13 cellular contexts compared by ENCODE assay signal in genomic region chr17:46772879-46773620, GRCh38. TPM values are rescaled to one million over a fixed set of nuclear protein-coding genes. Genes with fewer than 3 reads are reported as not detected.
DNase-seq lines count a peak whose midpoint lies in the region; ATAC-seq and TF ChIP-seq lines count a peak whose summit lies in the region.
"Had no signal": no experiment of that assay in that cellular context is flagged by ENCODE, and none has a peak within 500 bp of the region (broad histone marks: within the 10 kb centered on the region; RNA-seq: fewer than 3 reads in every experiment).

No MANE protein-coding gene starts in this region.

- peak overlapping the region; percentile 20 for H3K4me3 Mint-ChIP-seq in activated T-helper 17 cell treated with anti-CD3 and anti-CD28 coated beads, Interleukin-2, amount 50 U/mL, for 72 hours
- H3K4me3 Mint-ChIP-seq in naive thymus-derived CD8-positive, alpha-beta T cell: peak overlapping the region; percentile 42 to 80 (median 74)

- no peaks in the 10 kb centered on the region for H4K20me1 ChIP-seq in PC-3 (ENCODE audit: low read length)

- CTCF ChIA-PET in PC-3 (lab: Charles Lee): no interaction called here

- no peaks in the 10 kb centered on the region for H3K9me3 Mint-ChIP-seq in activated T-helper 17 cell treated with anti-CD3 and anti-CD28 coated beads, Interleukin-2, amount 50 U/mL, for 72 hours
- no peaks in the 10 kb centered on the region for H3K9me3 Mint-ChIP-seq in naive thymus-derived CD8-positive, alpha-beta T cell

- DNase-seq in NCI-H146 (lab: John Stamatoyannopoulos, UW): peak; percentile 17
- DNase-seq in NCI-H146 treated with DMSO at 0.1 percent for 48 hours (lab: John Stamatoyannopoulos, UW; ENCODE audit: unreplicated experiment): no peak
- peak in 1 of 10 donors; percentile 44 for DNase-seq in naive thymus-derived CD8-positive, alpha-beta T cell
- no peak for DNase-seq in PC-3
- DNase-seq: IMR-90; NCI-H524 treated with DMSO at 0.1 percent for 48 hours; stimulated activated CD4-positive, alpha-beta T cell treated with anti-CD3 and anti-CD28 coated beads, Interleukin-4, amount 100 ng/mL, for 24 hours; transverse colon had no signal

- intact Hi-C loops in PC-3 (cut with micrococcal nuclease): no loop called here

- H3K36me3 ChIP-seq in HUES6 (ENCODE audit: control insufficient read depth, insufficient read depth, low read length) (peaks cover 11% of the 10 kb centered on the region), PC-3 (ENCODE audit: low read depth, low read length) (no peaks in the 10 kb centered on the region)
- H3K36me3 ChIP-seq: adrenal gland, transverse colon had no signal

- peaks cover 21% of the 10 kb centered on the region for H3K27me3 Mint-ChIP-seq in activated T-helper 17 cell treated with anti-CD3 and anti-CD28 coated beads, Interleukin-2, amount 50 U/mL, for 72 hours
- peaks cover 7 to 51% (median 24%) of the 10 kb centered on the region in 5 donors for H3K27me3 Mint-ChIP-seq in naive thymus-derived CD8-positive, alpha-beta T cell

- H3K9me2 ChIP-seq in PC-3 (replicated peaks; ENCODE audit: low read length): no peaks in the 10 kb centered on the region

- H3K4me1 ChIP-seq in HUES6 (ENCODE audit: control insufficient read depth, insufficient read depth, low read length) (peaks cover 44% of the 10 kb centered on the region), PC-3 (ENCODE audit: insufficient read depth, low read length) (peaks cover 27% of the 10 kb centered on the region)

- no peaks in the 10 kb centered on the region for H3K79me2 ChIP-seq in PC-3 (ENCODE audit: low read length)

- no peaks in the 10 kb centered on the region for H3F3A ChIP-seq in PC-3 (ENCODE audit: low read length, unreplicated experiment)

- H3K9ac ChIP-seq in HUES6 (ENCODE audit: low read length) (peak overlapping the region; percentile 97), PC-3 (ENCODE audit: low read length) (no peak overlapping the region)

- no peak overlapping the region for H2AFZ ChIP-seq in PC-3 (ENCODE audit: low read length)

- no peak overlapping the region for H3K4me2 ChIP-seq in PC-3 (ENCODE audit: low read length)

- POLR2A ChIA-PET in naive thymus-derived CD8-positive, alpha-beta T cell (lab: Charles Lee): no interaction called here
- POLR2A ChIA-PET in PC-3 (lab: Charles Lee; ENCODE audit: unreplicated experiment): interaction anchor here (0.6 kb wide), 1 partner anchor 47 kb away, joined by 5 read pairs; no protein-coding TSS in a partner anchor

- H3K4me3 ChIP-seq in HUES6 (ENCODE audit: low read depth, low read length) (peak overlapping the region; percentile 40), PC-3 (ENCODE audit: low read length) (no peak overlapping the region)

- no peaks in the 10 kb centered on the region for H3K9me3 ChIP-seq in HUES6 (ENCODE audit: control insufficient read depth, insufficient read depth, low read depth, low read length)
- no peaks in the 10 kb centered on the region for H3K9me3 ChIP-seq in PC-3 (ENCODE audit: low read length)
- H3K9me3 ChIP-seq: adrenal gland, transverse colon had no signal

- H3K27me3 ChIP-seq in HUES6 (ENCODE audit: control insufficient read depth, insufficient read depth, low read length): peaks cover 62% of the 10 kb centered on the region
- H3K27me3 ChIP-seq in PC-3 (ENCODE audit: low read length): no peaks in the 10 kb centered on the region
- H3K27me3 ChIP-seq: adrenal gland had no signal

- BruUV-seq in PC-3 (replicated peaks; lab: Mats Ljungman, UMichigan): no TSS peak

- TF ChIP-seq CTCF in PC-3 (conservative IDR thresholded peaks at IDR 0.05; ENCODE audit: low read depth, low read length): no peak

- H3K4me1 Mint-ChIP-seq in activated T-helper 17 cell treated with anti-CD3 and anti-CD28 coated beads, Interleukin-2, amount 50 U/mL, for 72 hours: no peaks in the 10 kb centered on the region
- peaks cover 4 to 25% (median 14%) of the 10 kb centered on the region in 4 donors for H3K4me1 Mint-ChIP-seq in naive thymus-derived CD8-positive, alpha-beta T cell

- no peak overlapping the region for H3K27ac Mint-ChIP-seq in activated T-helper 17 cell treated with anti-CD3 and anti-CD28 coated beads, Interleukin-2, amount 50 U/mL, for 72 hours
- H3K27ac Mint-ChIP-seq in naive thymus-derived CD8-positive, alpha-beta T cell: no peak overlapping the region

- no peak for ATAC-seq in activated T-helper 17 cell treated with anti-CD3 and anti-CD28 coated beads, Interleukin-2, amount 50 U/mL, for 72 hours (replicated peaks)
- peak in 1 of 2 donors; percentile 18 for ATAC-seq in naive thymus-derived CD8-positive, alpha-beta T cell
- ATAC-seq in HG02588 (IDR thresholded peaks at IDR 0.05; ENCODE audit: unreplicated experiment) (no peak), PC-3 (no peak), GM18498 (IDR thresholded peaks at IDR 0.05; ENCODE audit: unreplicated experiment) (no peak)

- H3K27ac ChIP-seq in HUES6 (ENCODE audit: low read depth, low read length) (peak overlapping the region; percentile 99; the same call in 1 of the 2 replicates), PC-3 (ENCODE audit: low read length) (no peak overlapping the region)
- H3K27ac ChIP-seq: adrenal gland had no signal

- no peaks in the 10 kb centered on the region for H3K36me3 Mint-ChIP-seq in activated T-helper 17 cell treated with anti-CD3 and anti-CD28 coated beads, Interleukin-2, amount 50 U/mL, for 72 hours (ENCODE audit: low read depth)
- H3K36me3 Mint-ChIP-seq in naive thymus-derived CD8-positive, alpha-beta T cell: no peaks in the 10 kb centered on the region

RNA-seq across cellular contexts. Expression of gene WNT3, which starts 45.4 kb away (rescaled TPM):
- total RNA-seq in activated T-helper 17 cell treated with anti-CD3 and anti-CD28 coated beads, Interleukin-2, amount 50 U/mL, for 72 hours: under 1 TPM in 1 of 2 donors, not detected in 1; 0.13 TPM
- total RNA-seq in naive thymus-derived CD8-positive, alpha-beta T cell: not detected
- polyA plus RNA-seq in naive thymus-derived CD8-positive, alpha-beta T cell: not detected
- total RNA-seq in PC-3 (2014; rRNA removed): 4.9 and 5.7 TPM in 2 replicates
